ENCODE assay signal across 23 cellular contexts in genomic region chr22:48717883-48718817, GRCh38.
DNase-seq lines count a peak whose midpoint lies in the region; ATAC-seq and TF ChIP-seq lines count a peak whose summit lies in the region.
"Had no signal": no experiment of that assay in that cellular context is flagged by ENCODE, and none has a peak within 500 bp of the region (broad histone marks: within the 10 kb centered on the region; RNA-seq: fewer than 3 reads in every experiment).

No MANE protein-coding gene starts in this region.

- no peak overlapping the region for H3K27ac Mint-ChIP-seq in activated CD8-positive, alpha-beta memory T cell treated with anti-CD3 and anti-CD28 coated beads, Interleukin-2, amount 10 ng/mL, durations not matched to agents 7 days and 5 days
- H3K27ac Mint-ChIP-seq in stimulated activated effector memory CD8-positive, alpha-beta T cell treated with anti-CD3 and anti-CD28 coated beads, Interleukin-12 subunit alpha, Interleukin-12 subunit beta, amount 100 ng/mL, for 72 hours, result no peak overlapping the region
- H3K27ac Mint-ChIP-seq: activated naive CD4-positive, alpha-beta T cell treated with anti-CD3 and anti-CD28 coated beads for 36 hours; B cell; immature natural killer cell; T-helper 2 cell treated with Interferon-gamma antibody and Interleukin-4, amounts not matched to agents 5 μg/mL and 100 μg/mL, for 36 hours had no signal

- 82 to 90% (median 89%) methylated on average over 29 to 31 of the region's 31 CpGs for WGBS in ovary, 3 donors

- no peak for ATAC-seq in activated CD8-positive, alpha-beta memory T cell treated with anti-CD3 and anti-CD28 coated beads, Interleukin-2, amount 10 ng/mL, durations not matched to agents 7 days and 5 days
- ATAC-seq in stimulated activated effector memory CD8-positive, alpha-beta T cell treated with anti-CD3 and anti-CD28 coated beads, Interleukin-12 subunit alpha, Interleukin-12 subunit beta, amount 100 ng/mL, for 72 hours, result peak; percentile 42
- ATAC-seq: mucosa of descending colon had no signal

- TF ChIP-seq POLR2A in ovary (IDR thresholded peaks at IDR 0.05), result no peak

- no peaks in the 10 kb centered on the region for H3K4me1 ChIP-seq in ovary (ENCODE audit: insufficient read depth)
- H3K4me1 ChIP-seq: Caco-2, stomach had no signal

- H3K4me3 Mint-ChIP-seq in activated CD8-positive, alpha-beta memory T cell treated with anti-CD3 and anti-CD28 coated beads, Interleukin-2, amount 10 ng/mL, durations not matched to agents 7 days and 5 days, result no peak overlapping the region
- no peak overlapping the region for H3K4me3 Mint-ChIP-seq in stimulated activated effector memory CD8-positive, alpha-beta T cell treated with anti-CD3 and anti-CD28 coated beads, Interleukin-12 subunit alpha, Interleukin-12 subunit beta, amount 100 ng/mL, for 72 hours
- H3K4me3 Mint-ChIP-seq: activated naive CD4-positive, alpha-beta T cell treated with anti-CD3 and anti-CD28 coated beads for 36 hours; B cell; immature natural killer cell; neural crest cell; T-helper 2 cell treated with Interferon-gamma antibody and Interleukin-4, amounts not matched to agents 5 μg/mL and 100 μg/mL, for 36 hours had no signal

- CTCF ChIA-PET in activated CD8-positive, alpha-beta memory T cell treated with anti-CD3 and anti-CD28 coated beads, Interleukin-2, amount 10 ng/mL, durations not matched to agents 7 days and 5 days (lab: Charles Lee), result no interaction called here

- TF ChIP-seq CTCF in WERI-Rb-1 (IDR thresholded peaks at IDR 0.05; ENCODE audit: low read depth, low read length) (no peak), ovary (IDR thresholded peaks at IDR 0.05) (no peak)

- H3K27ac ChIP-seq in WERI-Rb-1 (peak overlapping the region; percentile 93), layer of hippocampus (ENCODE audit: low read depth, low read length) (peak overlapping the region; percentile 47), ovary (no peak overlapping the region)
- H3K27ac ChIP-seq: hepatocyte, stomach had no signal

- no peaks in the 10 kb centered on the region for H3K27me3 Mint-ChIP-seq in activated CD8-positive, alpha-beta memory T cell treated with anti-CD3 and anti-CD28 coated beads, Interleukin-2, amount 10 ng/mL, durations not matched to agents 7 days and 5 days

- H3K9me3 ChIP-seq in WERI-Rb-1 (ENCODE audit: severe bottlenecking) (peaks cover 3% of the 10 kb centered on the region), ovary (no peaks in the 10 kb centered on the region)
- H3K9me3 ChIP-seq: Caco-2, mucosa of descending colon had no signal

- no peaks in the 10 kb centered on the region for H3K27me3 ChIP-seq in WERI-Rb-1 (ENCODE audit: insufficient read depth, low read depth, severe bottlenecking)
- H3K27me3 ChIP-seq in layer of hippocampus (ENCODE audit: control insufficient read depth, insufficient read depth, low read length), result no peaks in the 10 kb centered on the region
- no peaks in the 10 kb centered on the region for H3K27me3 ChIP-seq in ovary
- H3K27me3 ChIP-seq: hepatocyte had no signal

- H3K4me3 ChIP-seq in WERI-Rb-1 (ENCODE audit: low read depth, low read length) (no peak overlapping the region), ovary (no peak overlapping the region)
- H3K4me3 ChIP-seq: hepatocyte, mucosa of descending colon, stomach had no signal

- peaks cover 13% of the 10 kb centered on the region for H3K9me3 Mint-ChIP-seq in activated CD8-positive, alpha-beta memory T cell treated with anti-CD3 and anti-CD28 coated beads, Interleukin-2, amount 10 ng/mL, durations not matched to agents 7 days and 5 days (ENCODE audit: low read depth)
- no peaks in the 10 kb centered on the region for H3K9me3 Mint-ChIP-seq in stimulated activated effector memory CD8-positive, alpha-beta T cell treated with anti-CD3 and anti-CD28 coated beads, Interleukin-12 subunit alpha, Interleukin-12 subunit beta, amount 100 ng/mL, for 72 hours
- H3K9me3 Mint-ChIP-seq: activated naive CD4-positive, alpha-beta T cell treated with anti-CD3 and anti-CD28 coated beads for 36 hours; T-helper 2 cell treated with Interferon-gamma antibody and Interleukin-4, amounts not matched to agents 5 μg/mL and 100 μg/mL, for 36 hours had no signal

- peaks cover 3% of the 10 kb centered on the region for H3K4me1 Mint-ChIP-seq in activated CD8-positive, alpha-beta memory T cell treated with anti-CD3 and anti-CD28 coated beads, Interleukin-2, amount 10 ng/mL, durations not matched to agents 7 days and 5 days
- H3K4me1 Mint-ChIP-seq in stimulated activated effector memory CD8-positive, alpha-beta T cell treated with anti-CD3 and anti-CD28 coated beads, Interleukin-12 subunit alpha, Interleukin-12 subunit beta, amount 100 ng/mL, for 72 hours, result no peaks in the 10 kb centered on the region
- H3K4me1 Mint-ChIP-seq: B cell, immature natural killer cell had no signal

- peak; percentile 42 for DNase-seq in activated CD8-positive, alpha-beta memory T cell treated with anti-CD3 and anti-CD28 coated beads, Interleukin-2, amount 10 ng/mL, durations not matched to agents 7 days and 5 days
- no peak for DNase-seq in activated CD8-positive, alpha-beta memory T cell treated with anti-CD3 and anti-CD28 coated beads for 24 hours
- no peak for DNase-seq in WERI-Rb-1
- no peak for DNase-seq in stimulated activated effector memory CD8-positive, alpha-beta T cell treated with anti-CD3 and anti-CD28 coated beads, Interleukin-12 subunit alpha, Interleukin-12 subunit beta, amount 100 ng/mL, for 72 hours (ENCODE audit: low spot score in 2 of 2)
- DNase-seq in ovary, result no peak
- DNase-seq in pons (ENCODE audit: low spot score), result no peak
- no peak for DNase-seq in mesenteric fat pad (ENCODE audit: low spot score)
- DNase-seq: 8988T; activated naive CD4-positive, alpha-beta T cell treated with anti-CD3 and anti-CD28 coated beads for 36 hours; activated T-cell treated with anti-CD3 and anti-CD28 coated beads for 4 hours; DND-41; NCI-H510A treated with DMSO at 0.1 percent for 48 hours; small intestine; stimulated activated CD4-positive, alpha-beta T cell treated with anti-CD3 and anti-CD28 coated beads, Interleukin-2, amount 100 ng/mL, for 48 hours; stomach had no signal

- H3K36me3 Mint-ChIP-seq in activated CD8-positive, alpha-beta memory T cell treated with anti-CD3 and anti-CD28 coated beads, Interleukin-2, amount 10 ng/mL, durations not matched to agents 7 days and 5 days, result peaks cover 1% of the 10 kb centered on the region
- no peaks in the 10 kb centered on the region for H3K36me3 Mint-ChIP-seq in stimulated activated effector memory CD8-positive, alpha-beta T cell treated with anti-CD3 and anti-CD28 coated beads, Interleukin-12 subunit alpha, Interleukin-12 subunit beta, amount 100 ng/mL, for 72 hours
- H3K36me3 Mint-ChIP-seq: immature natural killer cell had no signal

- H3K36me3 ChIP-seq in WERI-Rb-1 (no peaks in the 10 kb centered on the region; the same call in none of the 2 replicates), ovary (no peaks in the 10 kb centered on the region)
- H3K36me3 ChIP-seq: stomach had no signal

- intact Hi-C loops in ovary (cut with DNase I), result no loop called here

- TF ChIP-seq EP300 in ovary (IDR thresholded peaks at IDR 0.05), result no peak

Comparison
In these comparisons a context has a peak if more than half of its experiments do, and no peak if none do; other contexts are left out.
1. H3K27ac ChIP-seq: peak in WERI-Rb-1 (single experiment) and layer of hippocampus (single experiment); none in ovary (0 of 2).